In the genomic region with DNA sequence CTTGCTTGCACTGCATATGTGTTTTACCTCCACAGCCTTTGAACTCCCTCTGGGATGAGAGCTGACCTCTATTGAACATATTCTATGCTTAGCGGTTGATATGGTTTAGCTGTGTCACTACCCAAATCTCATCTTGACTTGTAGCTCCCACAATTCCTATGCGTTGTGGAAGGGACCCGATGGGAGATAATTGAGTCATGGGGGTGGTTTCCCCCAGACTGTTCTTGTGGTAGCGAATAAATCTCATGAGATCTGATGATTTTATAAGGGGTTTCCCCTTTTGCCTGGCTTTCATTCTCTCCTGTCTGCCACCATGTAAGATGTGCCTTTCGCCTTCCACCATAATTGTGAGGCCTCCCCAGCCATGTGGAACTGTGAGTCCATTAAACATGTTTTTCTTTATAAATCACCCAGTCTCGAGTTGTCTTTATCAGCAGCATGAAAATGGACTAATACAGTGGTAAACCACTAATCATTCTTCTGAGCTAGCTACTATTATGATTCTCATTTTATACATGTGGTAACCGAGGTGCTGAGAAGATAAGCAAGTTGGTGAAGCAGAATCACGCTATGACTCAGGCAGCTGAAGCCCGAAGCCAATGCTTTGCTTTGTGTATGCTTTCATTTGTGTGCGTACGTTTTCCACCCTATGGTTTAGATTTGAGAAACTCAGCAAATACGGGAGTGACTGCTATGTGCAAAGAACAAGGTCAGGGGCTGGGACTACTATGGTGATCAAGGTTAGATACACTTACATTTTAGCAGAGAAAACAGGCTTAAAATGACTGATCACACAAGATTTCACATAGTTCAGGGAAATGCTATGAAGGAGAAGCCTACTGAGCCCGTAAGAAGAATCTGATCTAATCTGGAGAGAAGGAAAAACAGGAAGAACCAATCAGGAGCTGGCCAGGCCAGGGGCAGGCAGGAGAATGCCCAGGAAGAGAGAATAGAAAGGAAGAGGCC, we compare ENCODE assay signal across 1 cellular context.
TF ChIP-seq lines count a peak whose summit lies in the region.

No MANE protein-coding gene starts in this region.

TF ChIP-seq in HepG2, 621 proteins besides CTCF, POLR2A, EP300 and RAD21 (continued from another document and continues in another):
- TF ChIP-seq IRF9 (CRISPR knock-in tag; IDR thresholded peaks at IDR 0.05; ENCODE audit: borderline replicate concordance) (no peak), CAMTA2 (CRISPR knock-in tag; IDR thresholded peaks at IDR 0.05; ENCODE audit: borderline replicate concordance) (no peak), ZNF567 (CRISPR knock-in tag; IDR thresholded peaks at IDR 0.05; ENCODE audit: borderline replicate concordance) (no peak), CHD4 (IDR thresholded peaks at IDR 0.05; ENCODE audit: borderline replicate concordance, low read length) (peak; percentile 47; the same call in 1 of the 2 replicates), FOXO1 (CRISPR knock-in tag; IDR thresholded peaks at IDR 0.05) (peak; percentile 71), JUNB (CRISPR knock-in tag; IDR thresholded peaks at IDR 0.05; ENCODE audit: borderline replicate concordance) (peak; percentile 74; the same call in 1 of the 2 replicates), ZEB1 (IDR thresholded peaks at IDR 0.05; ENCODE audit: insufficient replicate concordance, low read depth) (no peak), MBNL3 (CRISPR knock-in tag; conservative IDR thresholded peaks at IDR 0.05) (no peak), KDM6A (CRISPR knock-in tag; IDR thresholded peaks at IDR 0.05; ENCODE audit: low read depth) (peak; percentile 72; the same call in 1 of the 2 replicates), NFKBIZ (CRISPR knock-in tag; IDR thresholded peaks at IDR 0.05) (0 out of 2 replicates have a peak, but pooled peaks have one; percentile 69), NCOA5 (CRISPR knock-in tag; IDR thresholded peaks at IDR 0.05) (no peak), NFRKB (IDR thresholded peaks at IDR 0.05) (no peak), ZNF557 (CRISPR knock-in tag; IDR thresholded peaks at IDR 0.05) (no peak), NFE2L1 (CRISPR knock-in tag; IDR thresholded peaks at IDR 0.05; ENCODE audit: borderline replicate concordance) (no peak), RCOR2 (CRISPR knock-in tag; IDR thresholded peaks at IDR 0.05) (peak; percentile 76), KDM5B (CRISPR knock-in tag; IDR thresholded peaks at IDR 0.05; ENCODE audit: borderline replicate concordance) (no peak), CREB1 (IDR thresholded peaks at IDR 0.05) (no peak), CREB1 (CRISPR knock-in tag; IDR thresholded peaks at IDR 0.05) (peak; percentile 48; the same call in 1 of the 2 replicates), RBFOX2 (IDR thresholded peaks at IDR 0.05; ENCODE audit: low read depth, low read length) (no peak), ZNF446 (CRISPR knock-in tag; IDR thresholded peaks at IDR 0.05) (no peak), ZBTB33 (CRISPR knock-in tag; IDR thresholded peaks at IDR 0.05) (peak; percentile 71), NR3C1 (CRISPR knock-in tag; IDR thresholded peaks at IDR 0.05) (no peak), ZNF282 (IDR thresholded peaks at IDR 0.05; ENCODE audit: partially characterized antibody) (no peak), IRF2 (CRISPR knock-in tag; IDR thresholded peaks at IDR 0.05) (peak; percentile 91), RBAK (CRISPR knock-in tag; IDR thresholded peaks at IDR 0.05) (no peak), ZNF160 (CRISPR knock-in tag; IDR thresholded peaks at IDR 0.05) (no peak), ZNF780A (CRISPR knock-in tag; IDR thresholded peaks at IDR 0.05) (no peak), KDM2A (CRISPR knock-in tag; IDR thresholded peaks at IDR 0.05; ENCODE audit: borderline replicate concordance, low read depth) (no peak; the same call in 1 of the 2 replicates), CBX2 (IDR thresholded peaks at IDR 0.05; ENCODE audit: low read depth, low read length) (no peak), CBX2 (CRISPR knock-in tag; IDR thresholded peaks at IDR 0.05; ENCODE audit: low read depth) (no peak), GPN1 (CRISPR knock-in tag; IDR thresholded peaks at IDR 0.05; ENCODE audit: borderline replicate concordance) (no peak), ZNF331 (CRISPR knock-in tag; IDR thresholded peaks at IDR 0.05) (peak; percentile 77; the same call in 1 of the 2 replicates), ZNF672 (CRISPR knock-in tag; IDR thresholded peaks at IDR 0.05) (no peak), CBX1 (IDR thresholded peaks at IDR 0.05; ENCODE audit: low read depth) (no peak), NRL (CRISPR knock-in tag; IDR thresholded peaks at IDR 0.05; ENCODE audit: borderline replicate concordance) (no peak), NR1H2 (CRISPR knock-in tag; IDR thresholded peaks at IDR 0.05; ENCODE audit: borderline replicate concordance, low read depth) (no peak), ZNF292 (CRISPR knock-in tag; IDR thresholded peaks at IDR 0.05; ENCODE audit: borderline replicate concordance, low read depth) (peak; percentile 84; the same call in 1 of the 2 replicates), XRCC5 (optimal IDR thresholded peaks at IDR 0.05; ENCODE audit: low read length) (no peak), REXO4 (CRISPR knock-in tag; IDR thresholded peaks at IDR 0.05; ENCODE audit: borderline replicate concordance) (no peak), ZNF776 (CRISPR knock-in tag; IDR thresholded peaks at IDR 0.05) (no peak), KAT7 (CRISPR knock-in tag; IDR thresholded peaks at IDR 0.05; ENCODE audit: borderline replicate concordance) (no peak; the same call in 1 of the 2 replicates), RNF2 (conservative IDR thresholded peaks at IDR 0.05; ENCODE audit: low read depth) (no peak), ZNF337 (CRISPR knock-in tag; IDR thresholded peaks at IDR 0.05; ENCODE audit: borderline replicate concordance, low read depth) (no peak), ZNF503 (CRISPR knock-in tag; IDR thresholded peaks at IDR 0.05) (no peak), HNF4G (IDR thresholded peaks at IDR 0.05; ENCODE audit: borderline replicate concordance, low read depth, low read length) (peak; percentile 41; the same call in 1 of the 2 replicates), HNF4G (CRISPR knock-in tag; IDR thresholded peaks at IDR 0.05; ENCODE audit: borderline replicate concordance, low read depth) (no peak; the same call in 1 of the 2 replicates), MXI1 (IDR thresholded peaks at IDR 0.05; ENCODE audit: borderline replicate concordance, low read depth, low read length) (no peak; the same call in 2 of the 3 replicates), ZFYVE20 (CRISPR knock-in tag; IDR thresholded peaks at IDR 0.05; ENCODE audit: borderline replicate concordance, low read depth) (no peak), ZNF124 (CRISPR knock-in tag; IDR thresholded peaks at IDR 0.05) (peak; percentile 41; the same call in 1 of the 2 replicates)
- TF ChIP-seq, protein P1, sequence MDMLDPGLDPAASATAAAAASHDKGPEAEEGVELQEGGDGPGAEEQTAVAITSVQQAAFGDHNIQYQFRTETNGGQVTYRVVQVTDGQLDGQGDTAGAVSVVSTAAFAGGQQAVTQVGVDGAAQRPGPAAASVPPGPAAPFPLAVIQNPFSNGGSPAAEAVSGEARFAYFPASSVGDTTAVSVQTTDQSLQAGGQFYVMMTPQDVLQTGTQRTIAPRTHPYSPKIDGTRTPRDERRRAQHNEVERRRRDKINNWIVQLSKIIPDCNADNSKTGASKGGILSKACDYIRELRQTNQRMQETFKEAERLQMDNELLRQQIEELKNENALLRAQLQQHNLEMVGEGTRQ (IDR thresholded peaks at IDR 0.05; ENCODE audit: low read depth, low read length): no peak
- TF ChIP-seq, protein P1 (CRISPR knock-in tag; IDR thresholded peaks at IDR 0.05; ENCODE audit: borderline replicate concordance): no peak
- TF ChIP-seq, protein P2, sequence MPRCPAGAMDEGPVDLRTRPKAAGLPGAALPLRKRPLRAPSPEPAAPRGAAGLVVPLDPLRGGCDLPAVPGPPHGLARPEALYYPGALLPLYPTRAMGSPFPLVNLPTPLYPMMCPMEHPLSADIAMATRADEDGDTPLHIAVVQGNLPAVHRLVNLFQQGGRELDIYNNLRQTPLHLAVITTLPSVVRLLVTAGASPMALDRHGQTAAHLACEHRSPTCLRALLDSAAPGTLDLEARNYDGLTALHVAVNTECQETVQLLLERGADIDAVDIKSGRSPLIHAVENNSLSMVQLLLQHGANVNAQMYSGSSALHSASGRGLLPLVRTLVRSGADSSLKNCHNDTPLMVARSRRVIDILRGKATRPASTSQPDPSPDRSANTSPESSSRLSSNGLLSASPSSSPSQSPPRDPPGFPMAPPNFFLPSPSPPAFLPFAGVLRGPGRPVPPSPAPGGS (CRISPR knock-in tag; IDR thresholded peaks at IDR 0.05): no peak
- TF ChIP-seq, protein P3, sequence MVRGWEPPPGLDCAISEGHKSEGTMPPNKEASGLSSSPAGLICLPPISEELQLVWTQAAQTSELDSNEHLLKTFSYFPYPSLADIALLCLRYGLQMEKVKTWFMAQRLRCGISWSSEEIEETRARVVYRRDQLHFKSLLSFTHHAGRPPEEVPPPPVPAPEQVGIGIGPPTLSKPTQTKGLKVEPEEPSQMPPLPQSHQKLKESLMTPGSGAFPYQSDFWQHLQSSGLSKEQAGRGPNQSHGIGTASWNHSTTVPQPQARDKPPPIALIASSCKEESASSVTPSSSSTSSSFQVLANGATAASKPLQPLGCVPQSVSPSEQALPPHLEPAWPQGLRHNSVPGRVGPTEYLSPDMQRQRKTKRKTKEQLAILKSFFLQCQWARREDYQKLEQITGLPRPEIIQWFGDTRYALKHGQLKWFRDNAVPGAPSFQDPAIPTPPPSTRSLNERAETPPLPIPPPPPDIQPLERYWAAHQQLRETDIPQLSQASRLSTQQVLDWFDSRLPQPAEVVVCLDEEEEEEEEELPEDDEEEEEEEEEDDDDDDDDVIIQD (CRISPR knock-in tag; IDR thresholded peaks at IDR 0.05; ENCODE audit: low read depth): peak; percentile 97
- TF ChIP-seq, protein P4, sequence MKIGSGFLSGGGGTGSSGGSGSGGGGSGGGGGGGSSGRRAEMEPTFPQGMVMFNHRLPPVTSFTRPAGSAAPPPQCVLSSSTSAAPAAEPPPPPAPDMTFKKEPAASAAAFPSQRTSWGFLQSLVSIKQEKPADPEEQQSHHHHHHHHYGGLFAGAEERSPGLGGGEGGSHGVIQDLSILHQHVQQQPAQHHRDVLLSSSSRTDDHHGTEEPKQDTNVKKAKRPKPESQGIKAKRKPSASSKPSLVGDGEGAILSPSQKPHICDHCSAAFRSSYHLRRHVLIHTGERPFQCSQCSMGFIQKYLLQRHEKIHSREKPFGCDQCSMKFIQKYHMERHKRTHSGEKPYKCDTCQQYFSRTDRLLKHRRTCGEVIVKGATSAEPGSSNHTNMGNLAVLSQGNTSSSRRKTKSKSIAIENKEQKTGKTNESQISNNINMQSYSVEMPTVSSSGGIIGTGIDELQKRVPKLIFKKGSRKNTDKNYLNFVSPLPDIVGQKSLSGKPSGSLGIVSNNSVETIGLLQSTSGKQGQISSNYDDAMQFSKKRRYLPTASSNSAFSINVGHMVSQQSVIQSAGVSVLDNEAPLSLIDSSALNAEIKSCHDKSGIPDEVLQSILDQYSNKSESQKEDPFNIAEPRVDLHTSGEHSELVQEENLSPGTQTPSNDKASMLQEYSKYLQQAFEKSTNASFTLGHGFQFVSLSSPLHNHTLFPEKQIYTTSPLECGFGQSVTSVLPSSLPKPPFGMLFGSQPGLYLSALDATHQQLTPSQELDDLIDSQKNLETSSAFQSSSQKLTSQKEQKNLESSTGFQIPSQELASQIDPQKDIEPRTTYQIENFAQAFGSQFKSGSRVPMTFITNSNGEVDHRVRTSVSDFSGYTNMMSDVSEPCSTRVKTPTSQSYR (CRISPR knock-in tag; IDR thresholded peaks at IDR 0.05; ENCODE audit: borderline replicate concordance): no peak; the same call in 1 of the 2 replicates
